9 cellular contexts compared by ENCODE assay signal in genomic region chr3:185943363-185944106, GRCh38. TPM values are rescaled to one million over a fixed set of nuclear protein-coding genes. Genes with fewer than 3 reads are reported as not detected.
A peak's percentile ranks its signal among the peaks of the same experiment; 100 is the strongest.
DNase-seq lines count a peak whose midpoint lies in the region; ATAC-seq and TF ChIP-seq lines count a peak whose summit lies in the region.
"Had no signal": no experiment of that assay in that cellular context is flagged by ENCODE, and none has a peak within 500 bp of the region (broad histone marks: within the 10 kb centered on the region; RNA-seq: fewer than 3 reads in every experiment).

No MANE protein-coding gene starts in this region.

- DNase-seq in NCI-H510A treated with DMSO at 0.1 percent for 48 hours (lab: John Stamatoyannopoulos, UW) (peak; percentile 88), lower leg skin (ENCODE audit: low spot score in 2 of 2) (peak; percentile 90 to 98)
- DNase-seq in activated CD4-positive, alpha-beta T cell treated with anti-CD3 and anti-CD28 coated beads, Interleukin-2, amount 50 U/mL, for 24 hours (ENCODE audit: low read depth in 1 of 2, low spot score in 1 of 2): peak; percentile 76
- peak; percentile 68 to 79 (median 69) for DNase-seq in stimulated activated CD4-positive, alpha-beta T cell treated with anti-CD3 and anti-CD28 coated beads, TNF-alpha, amount 100 ng/mL, for 48 hours (ENCODE audit: low read depth in 3 of 3)

- peaks cover 24% of the 10 kb centered on the region for H3K4me1 Mint-ChIP-seq in dendritic cell treated with granulocyte-macrophage colony-stimulating factor and Interleukin-4, amounts not matched to agents 40 ng/mL and 50 ng/mL, for 4 days (ENCODE audit: low read depth)

- no peak for TF ChIP-seq POLR2A in lower leg skin (IDR thresholded peaks at IDR 0.05)

- H3K27me3 Mint-ChIP-seq in dendritic cell treated with granulocyte-macrophage colony-stimulating factor and Interleukin-4, amounts not matched to agents 40 ng/mL and 50 ng/mL, for 4 days: peaks cover 4% of the 10 kb centered on the region

- 11 to 12% methylated on average over 6 of the region's 6 CpGs for WGBS in lower leg skin, 2 donors

- H3K9me3 Mint-ChIP-seq in dendritic cell treated with granulocyte-macrophage colony-stimulating factor and Interleukin-4, amounts not matched to agents 40 ng/mL and 50 ng/mL, for 4 days: no peaks in the 10 kb centered on the region
- H3K9me3 Mint-ChIP-seq: T-helper 1 cell treated with Interleukin-12 subunit alpha and Interleukin-12 subunit beta and Interleukin-4 antibody, amounts not matched to agents 30 μg/mL and 1 μg/mL, for 36 hours had no signal

- H3K27ac Mint-ChIP-seq in dendritic cell treated with granulocyte-macrophage colony-stimulating factor and Interleukin-4, amounts not matched to agents 40 ng/mL and 50 ng/mL, for 4 days: peak overlapping the region; percentile 63
- H3K27ac Mint-ChIP-seq: T-helper 1 cell treated with Interleukin-12 subunit alpha and Interleukin-12 subunit beta and Interleukin-4 antibody, amounts not matched to agents 30 μg/mL and 1 μg/mL, for 36 hours had no signal

- H3K4me3 ChIP-seq in lower leg skin (ENCODE audit: low read depth, poor library complexity, severe bottlenecking): no peak overlapping the region

- intact Hi-C loops in dendritic cell treated with granulocyte-macrophage colony-stimulating factor and Interleukin-4, amounts not matched to agents 40 ng/mL and 50 ng/mL, for 4 days (cut with micrococcal nuclease): no loop called here
- intact Hi-C loops in lower leg skin (cut with DNase I; ENCODE audit: low total_unique reads): no loop called here

- peak overlapping the region; percentile 65 for H3K4me3 Mint-ChIP-seq in dendritic cell treated with granulocyte-macrophage colony-stimulating factor and Interleukin-4, amounts not matched to agents 40 ng/mL and 50 ng/mL, for 4 days
- H3K4me3 Mint-ChIP-seq: T-helper 1 cell treated with Interleukin-12 subunit alpha and Interleukin-12 subunit beta and Interleukin-4 antibody, amounts not matched to agents 30 μg/mL and 1 μg/mL, for 36 hours had no signal

- ATAC-seq in GM19328 (IDR thresholded peaks at IDR 0.05; ENCODE audit: unreplicated experiment): peak; percentile 90
- peak; percentile 87 for ATAC-seq in HG03439 (IDR thresholded peaks at IDR 0.05; ENCODE audit: unreplicated experiment)

- H3K27ac ChIP-seq in C4-2B: peak overlapping the region; percentile 32

- no peaks in the 10 kb centered on the region for H3K36me3 Mint-ChIP-seq in dendritic cell treated with granulocyte-macrophage colony-stimulating factor and Interleukin-4, amounts not matched to agents 40 ng/mL and 50 ng/mL, for 4 days (ENCODE audit: low read depth)

- TF ChIP-seq CTCF in C4-2B (conservative IDR thresholded peaks at IDR 0.05): peak; percentile 100
- TF ChIP-seq CTCF in lower leg skin (IDR thresholded peaks at IDR 0.05): peak in 1 of 3 donors; percentile 92

RNA-seq across cellular contexts. Expression of gene TRA2B, which starts 5.7 kb away (rescaled TPM):
- total RNA-seq in lower leg skin: 100 to 1,000 TPM in 3 of 4 donors, 10 to 100 TPM in 1; 91.2 to 170 (median 124) TPM
